13 cellular contexts compared by ENCODE assay signal in the genomic region with DNA sequence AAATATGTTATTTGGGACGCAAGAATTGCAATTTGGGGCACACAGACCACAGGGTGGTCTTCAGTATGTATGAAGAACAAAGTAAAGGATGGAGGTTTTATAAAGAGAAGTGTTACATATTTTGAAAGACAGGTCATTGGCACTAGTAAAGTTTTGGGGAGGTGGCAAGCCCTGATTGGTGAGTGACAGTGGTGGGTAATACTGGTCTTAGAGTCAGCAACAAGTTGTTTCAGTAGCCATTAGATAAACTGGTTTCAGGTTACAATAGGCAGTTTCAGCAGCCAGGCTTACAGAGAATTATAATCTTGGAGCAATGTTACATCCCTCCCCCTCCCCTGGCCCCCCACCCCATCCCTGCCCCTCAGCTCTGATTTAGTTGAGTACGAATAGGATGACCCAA. TPM values are rescaled to one million over a fixed set of nuclear protein-coding genes. Genes with fewer than 3 reads are reported as not detected.
DNase-seq lines count a peak whose midpoint lies in the region; ATAC-seq and TF ChIP-seq lines count a peak whose summit lies in the region.
"Had no signal": no experiment of that assay in that cellular context is flagged by ENCODE, and none has a peak within 500 bp of the region (broad histone marks: within the 10 kb centered on the region; RNA-seq: fewer than 3 reads in every experiment).

No MANE protein-coding gene starts in this region.

- no peak for ATAC-seq in activated naive CD8-positive, alpha-beta T cell treated with anti-CD3 and anti-CD28 coated beads, Interleukin-2, amount 50 U/mL, for 24 hours
- ATAC-seq in heart right ventricle (peak in 7 of 8 donors; percentile 26 to 59 (median 43)), GM18873 (IDR thresholded peaks at IDR 0.05; ENCODE audit: low FRiP score, unreplicated experiment) (no peak), GM18498 (IDR thresholded peaks at IDR 0.05; ENCODE audit: unreplicated experiment) (no peak)

- 69 to 83% methylated on average over 2 of the region's 2 CpGs for WGBS in heart right ventricle, 2 donors
- 74 to 89% (median 78%) methylated on average over 2 of the region's 2 CpGs for WGBS in stomach, 5 donors

- no peaks in the 10 kb centered on the region for H3K9me3 Mint-ChIP-seq in activated naive CD8-positive, alpha-beta T cell (ENCODE audit: low read depth)
- H3K9me3 Mint-ChIP-seq in activated naive CD8-positive, alpha-beta T cell treated with anti-CD3 and anti-CD28 coated beads, Interleukin-2, amount 50 U/mL, for 24 hours: no peaks in the 10 kb centered on the region
- no peaks in the 10 kb centered on the region for H3K9me3 Mint-ChIP-seq in activated T-helper 2 cell treated with anti-CD3 and anti-CD28 coated beads, Interferon-gamma antibody, Interleukin-2, Interleukin-4, amounts not matched to agents 10 μg/mL and 5 μg/mL and 100 μg/mL, durations not matched to agents 14 hours and 24 hours and 36 hours

- peak overlapping the region; percentile 27 to 81 (median 62) for H3K27ac ChIP-seq in heart right ventricle
- H3K27ac ChIP-seq in stomach: peak overlapping the region in 4 of 5 donors; percentile 47 to 77 (median 64)

- no peaks in the 10 kb centered on the region for H3K27me3 ChIP-seq in heart right ventricle
- no peaks in the 10 kb centered on the region for H3K27me3 ChIP-seq in stomach
- H3K27me3 ChIP-seq: dorsolateral prefrontal cortex, tibial artery had no signal

- H3K4me1 Mint-ChIP-seq in activated naive CD8-positive, alpha-beta T cell (ENCODE audit: low read depth): peaks cover 64% of the 10 kb centered on the region
- peaks cover 49% of the 10 kb centered on the region for H3K4me1 Mint-ChIP-seq in activated naive CD8-positive, alpha-beta T cell treated with anti-CD3 and anti-CD28 coated beads, Interleukin-2, amount 50 U/mL, for 24 hours
- peaks cover 42% of the 10 kb centered on the region for H3K4me1 Mint-ChIP-seq in activated T-helper 2 cell treated with anti-CD3 and anti-CD28 coated beads, Interferon-gamma antibody, Interleukin-2, Interleukin-4, amounts not matched to agents 10 μg/mL and 5 μg/mL and 100 μg/mL, durations not matched to agents 14 hours and 24 hours and 36 hours (ENCODE audit: low read depth)

- H3K4me3 Mint-ChIP-seq in activated naive CD8-positive, alpha-beta T cell: no peak overlapping the region
- H3K4me3 Mint-ChIP-seq in activated naive CD8-positive, alpha-beta T cell treated with anti-CD3 and anti-CD28 coated beads, Interleukin-2, amount 50 U/mL, for 24 hours: no peak overlapping the region
- no peak overlapping the region for H3K4me3 Mint-ChIP-seq in activated T-helper 2 cell treated with anti-CD3 and anti-CD28 coated beads, Interferon-gamma antibody, Interleukin-2, Interleukin-4, amounts not matched to agents 10 μg/mL and 5 μg/mL and 100 μg/mL, durations not matched to agents 14 hours and 24 hours and 36 hours (ENCODE audit: low read depth)

- H3K27ac Mint-ChIP-seq in activated naive CD8-positive, alpha-beta T cell: peak overlapping the region; percentile 54
- no peak overlapping the region for H3K27ac Mint-ChIP-seq in activated naive CD8-positive, alpha-beta T cell treated with anti-CD3 and anti-CD28 coated beads, Interleukin-2, amount 50 U/mL, for 24 hours
- peak overlapping the region; percentile 12 for H3K27ac Mint-ChIP-seq in activated T-helper 2 cell treated with anti-CD3 and anti-CD28 coated beads, Interferon-gamma antibody, Interleukin-2, Interleukin-4, amounts not matched to agents 10 μg/mL and 5 μg/mL and 100 μg/mL, durations not matched to agents 14 hours and 24 hours and 36 hours

- TF ChIP-seq EP300 in stomach (IDR thresholded peaks at IDR 0.05): no peak

- H3K9me3 ChIP-seq in heart right ventricle: no peaks in the 10 kb centered on the region
- no peaks in the 10 kb centered on the region for H3K9me3 ChIP-seq in stomach
- H3K9me3 ChIP-seq: HAP-1, tibial artery had no signal

- no peak for DNase-seq in activated naive CD8-positive, alpha-beta T cell treated with anti-CD3 and anti-CD28 coated beads, Interleukin-2, amount 50 U/mL, for 24 hours
- DNase-seq in activated T-helper 2 cell treated with anti-CD3 and anti-CD28 coated beads, Interferon-gamma antibody, Interleukin-2, Interleukin-4, amounts not matched to agents 10 μg/mL and 5 μg/mL and 100 μg/mL, durations not matched to agents 14 hours and 24 hours and 36 hours (ENCODE audit: low spot score): no peak
- DNase-seq in heart right ventricle (no peak), stomach (no peak), cortex of kidney (lab: John Stamatoyannopoulos, UW) (no peak)
- DNase-seq: dorsolateral prefrontal cortex, GDM1, NCI-H1092 treated with DMSO at 0.1 percent for 48 hours, tibial artery had no signal

- no peaks in the 10 kb centered on the region for H3K36me3 Mint-ChIP-seq in activated naive CD8-positive, alpha-beta T cell
- peaks cover 12% of the 10 kb centered on the region for H3K36me3 Mint-ChIP-seq in activated naive CD8-positive, alpha-beta T cell treated with anti-CD3 and anti-CD28 coated beads, Interleukin-2, amount 50 U/mL, for 24 hours (ENCODE audit: low read depth)
- H3K36me3 Mint-ChIP-seq in activated T-helper 2 cell treated with anti-CD3 and anti-CD28 coated beads, Interferon-gamma antibody, Interleukin-2, Interleukin-4, amounts not matched to agents 10 μg/mL and 5 μg/mL and 100 μg/mL, durations not matched to agents 14 hours and 24 hours and 36 hours (ENCODE audit: low read depth): peaks cover 11% of the 10 kb centered on the region

- no peaks in the 10 kb centered on the region for H3K27me3 Mint-ChIP-seq in activated naive CD8-positive, alpha-beta T cell
- no peaks in the 10 kb centered on the region for H3K27me3 Mint-ChIP-seq in activated naive CD8-positive, alpha-beta T cell treated with anti-CD3 and anti-CD28 coated beads, Interleukin-2, amount 50 U/mL, for 24 hours
- no peaks in the 10 kb centered on the region for H3K27me3 Mint-ChIP-seq in activated T-helper 2 cell treated with anti-CD3 and anti-CD28 coated beads, Interferon-gamma antibody, Interleukin-2, Interleukin-4, amounts not matched to agents 10 μg/mL and 5 μg/mL and 100 μg/mL, durations not matched to agents 14 hours and 24 hours and 36 hours (ENCODE audit: low read depth)

- H3K36me3 ChIP-seq in heart right ventricle: peaks cover 0 to 27% (median 10%) of the 10 kb centered on the region in 9 donors
- peaks cover 13 to 26% (median 23%) of the 10 kb centered on the region in 4 donors for H3K36me3 ChIP-seq in stomach

- H3K4me3 ChIP-seq in heart right ventricle: no peak overlapping the region
- H3K4me3 ChIP-seq in stomach: no peak overlapping the region
- H3K4me3 ChIP-seq: dorsolateral prefrontal cortex, HAP-1, tibial artery had no signal

- H3K4me1 ChIP-seq in heart right ventricle (peaks cover 20 to 84% (median 76%) of the 10 kb centered on the region in 9 donors), stomach (peaks cover 68 to 99% (median 84%) of the 10 kb centered on the region in 4 donors)

- TF ChIP-seq CTCF in heart right ventricle (IDR thresholded peaks at IDR 0.05) (no peak), stomach (IDR thresholded peaks at IDR 0.05) (no peak)

- intact Hi-C loops in activated T-helper 2 cell treated with anti-CD3 and anti-CD28 coated beads, Interferon-gamma antibody, Interleukin-2, Interleukin-4, amounts not matched to agents 10 μg/mL and 5 μg/mL and 100 μg/mL, durations not matched to agents 14 hours and 24 hours and 36 hours (cut with micrococcal nuclease): no loop called here
- intact Hi-C loops in heart right ventricle (cut with DNase I) (no loop called here), stomach (cut with DNase I; ENCODE audit: low total_unique reads) (no loop called here)

- no peak for TF ChIP-seq POLR2A in stomach (IDR thresholded peaks at IDR 0.05)

RNA-seq across cellular contexts. Expression of a gene that starts 17.5 kb away (rescaled TPM):
- total RNA-seq in activated T-helper 2 cell treated with anti-CD3 and anti-CD28 coated beads, Interferon-gamma antibody, Interleukin-2, Interleukin-4, amounts not matched to agents 10 μg/mL and 5 μg/mL and 100 μg/mL, durations not matched to agents 14 hours and 24 hours and 36 hours: 81.4 and 84.1 TPM in 2 replicates
- total RNA-seq in heart right ventricle: 100 to 1,000 TPM in 3 of 10 donors, 10 to 100 TPM in 7; 62.3 to 246 (median 72.6) TPM
- polyA plus RNA-seq in heart right ventricle: 100 to 1,000 TPM in 1 of 2 donors, 10 to 100 TPM in 1; 85.4 to 136 TPM
- 100 to 1,000 TPM in 4 of 5 donors, 10 to 100 TPM in 1; 85.8 to 157 (median 141) TPM for total RNA-seq in stomach
- 10 to 100 TPM; 52.6 to 62.0 (median 61.8) TPM for polyA plus RNA-seq in stomach

Comparison
In these comparisons a context has a peak if more than half of its experiments do, and no peak if none do; other contexts are left out.
1. ATAC-seq: peak in heart right ventricle (7 of 8); none in activated naive CD8-positive, alpha-beta T cell treated with anti-CD3 and anti-CD28 coated beads, Interleukin-2, amount 50 U/mL, for 24 hours (single experiment), GM18873 (single experiment) and GM18498 (single experiment).